Comparison of ENCODE assay signal across 8 cellular contexts in genomic region chr10:110500515-110500905, GRCh38. TPM values are rescaled to one million over a fixed set of nuclear protein-coding genes. Genes with fewer than 3 reads are reported as not detected.
DNase-seq lines count a peak whose midpoint lies in the region; ATAC-seq and FAIRE-seq lines count a peak whose summit lies in the region.

No MANE protein-coding gene starts in this region.

- H3K9me3 Mint-ChIP-seq in activated naive CD4-positive, alpha-beta T cell treated with anti-CD3 and anti-CD28 coated beads, Interleukin-2, amount 10 ng/mL, durations not matched to agents 7 days and 5 days, result no peaks in the 10 kb centered on the region
- no peaks in the 10 kb centered on the region for H3K9me3 Mint-ChIP-seq in immature natural killer cell

- H3K4me3 Mint-ChIP-seq in activated naive CD4-positive, alpha-beta T cell treated with anti-CD3 and anti-CD28 coated beads, Interleukin-2, amount 10 ng/mL, durations not matched to agents 7 days and 5 days, result peak overlapping the region; percentile 98
- peak overlapping the region; percentile 68 to 94 (median 91) for H3K4me3 Mint-ChIP-seq in immature natural killer cell

- ATAC-seq in HG02981 (IDR thresholded peaks at IDR 0.05; ENCODE audit: unreplicated experiment), result no peak

- peaks cover 82% of the 10 kb centered on the region for H3K4me1 Mint-ChIP-seq in activated naive CD4-positive, alpha-beta T cell treated with anti-CD3 and anti-CD28 coated beads, Interleukin-2, amount 10 ng/mL, durations not matched to agents 7 days and 5 days
- peaks cover 87 to 90% of the 10 kb centered on the region in 2 donors for H3K4me1 Mint-ChIP-seq in immature natural killer cell

- FAIRE-seq in urothelium cell line (lab: Jason Lieb, UNC), result no peak

- peaks cover 3% of the 10 kb centered on the region for H3K27me3 Mint-ChIP-seq in activated naive CD4-positive, alpha-beta T cell treated with anti-CD3 and anti-CD28 coated beads, Interleukin-2, amount 10 ng/mL, durations not matched to agents 7 days and 5 days
- H3K27me3 Mint-ChIP-seq in immature natural killer cell (ENCODE audit: low read depth in 3 of 3), result peaks cover 8 to 19% (median 13%) of the 10 kb centered on the region in 3 donors

- peak overlapping the region; percentile 90 for H3K27ac Mint-ChIP-seq in activated naive CD4-positive, alpha-beta T cell treated with anti-CD3 and anti-CD28 coated beads, Interleukin-2, amount 10 ng/mL, durations not matched to agents 7 days and 5 days
- peak overlapping the region; percentile 41 to 94 (median 88) for H3K27ac Mint-ChIP-seq in immature natural killer cell

- peaks cover 61% of the 10 kb centered on the region for H3K36me3 Mint-ChIP-seq in activated naive CD4-positive, alpha-beta T cell treated with anti-CD3 and anti-CD28 coated beads, Interleukin-2, amount 10 ng/mL, durations not matched to agents 7 days and 5 days
- no peaks in the 10 kb centered on the region for H3K36me3 Mint-ChIP-seq in immature natural killer cell

- CTCF ChIA-PET in activated naive CD4-positive, alpha-beta T cell treated with anti-CD3 and anti-CD28 coated beads, Interleukin-2, amount 10 ng/mL, durations not matched to agents 7 days and 5 days (lab: Charles Lee), result interaction anchor here (0.7 to 8.2 kb wide), 5 partner anchors 46 to 508 kb away, joined by 3 to 122 read pairs (median 3); no protein-coding TSS in a partner anchor

- no peak for DNase-seq in activated naive CD4-positive, alpha-beta T cell treated with anti-CD3 and anti-CD28 coated beads, Interleukin-2, amount 10 ng/mL, durations not matched to agents 7 days and 5 days
- DNase-seq in activated naive CD4-positive, alpha-beta T cell treated with Interleukin-2 at 50 U/mL for 16 hours, result no peak
- DNase-seq in astrocyte of the hippocampus (ENCODE audit: low read depth, low spot score) (peak; percentile 73), immature natural killer cell (no peak), urothelium cell line (ENCODE audit: low spot score) (peak; percentile 46), HUDEP-2 (lab: John Stamatoyannopoulos, UW; ENCODE audit: unreplicated experiment in 76 of 76) (no peak), NOMO-1 treated with DMSO at 0.1 percent for 48 hours (lab: John Stamatoyannopoulos, UW; ENCODE audit: unreplicated experiment) (no peak)

RNA-seq across cellular contexts. Expression of gene DUSP5, which starts 2.8 kb away (rescaled TPM):
- 1 to 10 TPM; 2.9 to 4.5 (median 2.9) TPM for polyA plus RNA-seq in immature natural killer cell

Comparison
In these comparisons a context has a peak if more than half of its experiments do, and no peak if none do; other contexts are left out.
1. DNase-seq: peak in astrocyte of the hippocampus (single experiment) and urothelium cell line (single experiment); none in activated naive CD4-positive, alpha-beta T cell treated with anti-CD3 and anti-CD28 coated beads, Interleukin-2, amount 10 ng/mL, durations not matched to agents 7 days and 5 days (single experiment), activated naive CD4-positive, alpha-beta T cell treated with Interleukin-2 at 50 U/mL for 16 hours (single experiment), immature natural killer cell (0 of 3), HUDEP-2 (0 of 76) and NOMO-1 treated with DMSO at 0.1 percent for 48 hours (single experiment).